In the genomic region with DNA sequence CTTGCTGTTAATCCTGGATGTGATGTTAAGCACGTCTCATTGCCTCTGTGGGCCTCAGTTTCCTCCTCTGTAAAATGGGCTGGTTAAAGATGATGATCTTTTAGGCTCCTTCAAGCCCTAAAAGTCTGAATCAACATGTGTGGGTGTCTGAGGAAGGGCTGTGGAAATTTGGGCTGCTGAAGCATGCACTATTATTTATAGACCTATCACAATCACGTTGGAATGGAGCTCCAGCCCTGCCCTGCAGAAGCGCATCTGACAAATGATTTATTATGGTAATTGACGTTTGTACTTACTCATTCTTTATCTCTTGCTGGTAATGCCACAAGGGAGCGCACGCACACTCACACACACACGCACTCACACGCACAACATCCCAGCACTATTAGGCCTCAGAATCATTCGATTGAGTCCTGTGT, we compare ENCODE assay signal across 1 cellular context.
A peak's percentile ranks its signal among the peaks of the same experiment; 100 is the strongest.
TF ChIP-seq lines count a peak whose summit lies in the region.

No MANE protein-coding gene starts in this region.

TF ChIP-seq in K562, 482 proteins besides CTCF, POLR2A, EP300 and RAD21 (continued from another document):
- TF ChIP-seq CTBP1 (IDR thresholded peaks at IDR 0.05; ENCODE audit: borderline replicate concordance): peak; percentile 42; the same call in 1 of the 2 replicates
- peak; percentile 42 to 51; a peak in 3 of 4 replicates for TF ChIP-seq NRF1 (conservative IDR thresholded peaks at IDR 0.05 in 1 of 2, IDR thresholded peaks at IDR 0.05 in 1 of 2)
- peak; percentile 70 for TF ChIP-seq LEF1 (IDR thresholded peaks at IDR 0.05)
- peak; percentile 52; the same call in 1 of the 2 replicates for TF ChIP-seq CBX1 (IDR thresholded peaks at IDR 0.05; ENCODE audit: low read depth)
- peak; percentile 60; the same call in 1 of the 2 replicates for TF ChIP-seq JUN (IDR thresholded peaks at IDR 0.05; ENCODE audit: borderline replicate concordance, low read depth, low read length)
- TF ChIP-seq JUN (CRISPR knock-in tag; IDR thresholded peaks at IDR 0.05; ENCODE audit: borderline replicate concordance): no peak
- no peak for TF ChIP-seq RBM17 (IDR thresholded peaks at IDR 0.05; ENCODE audit: borderline replicate concordance, low read depth, low read length)
- TF ChIP-seq EWSR1 (IDR thresholded peaks at IDR 0.05; ENCODE audit: borderline replicate concordance, low read depth, partially characterized antibody): no peak
- peak in 1 of 2 experiments; percentile 65; a peak in 1 of 3 replicates for TF ChIP-seq CBX3 (IDR thresholded peaks at IDR 0.05; ENCODE audit: borderline replicate concordance in 1 of 2, low read length in 2 of 2)
- TF ChIP-seq MYC (IDR thresholded peaks at IDR 0.05; ENCODE audit: low read depth, low read length): 0 out of 2 replicates have a peak, but pooled peaks have one; percentile 28
- TF ChIP-seq MYC (CRISPR knock-in tag; IDR thresholded peaks at IDR 0.05; ENCODE audit: borderline replicate concordance, low read depth): no peak
- 0 out of 2 replicates have a peak, but pooled peaks have one; percentile 52 for TF ChIP-seq BHLHE40 (IDR thresholded peaks at IDR 0.05; ENCODE audit: low read length)
- TF ChIP-seq ZNF12 (CRISPR knock-in tag; IDR thresholded peaks at IDR 0.05): peak; percentile 40; the same call in 1 of the 2 replicates
- TF ChIP-seq RNF219 (CRISPR knock-in tag; IDR thresholded peaks at IDR 0.05): no peak
- TF ChIP-seq DPF2 (IDR thresholded peaks at IDR 0.05): peak; percentile 57
- TF ChIP-seq SRSF7 (optimal IDR thresholded peaks at IDR 0.05; ENCODE audit: low read depth, low read length): no peak
- TF ChIP-seq MTA3 (IDR thresholded peaks at IDR 0.05; ENCODE audit: borderline replicate concordance): peak; percentile 33; the same call in 1 of the 2 replicates
TF ChIP-seq in K562: peak in this region for 43.
